ENCODE assay signal across 17 cellular contexts in genomic region chr3:52743152-52743551, GRCh38. TPM values are rescaled to one million over a fixed set of nuclear protein-coding genes. Genes with fewer than 3 reads are reported as not detected.
"Had no signal": no experiment of that assay in that cellular context is flagged by ENCODE, and none has a peak within 500 bp of the region (broad histone marks: within the 10 kb centered on the region; RNA-seq: fewer than 3 reads in every experiment).

No MANE protein-coding gene starts in this region.

- H3K4me3 ChIP-seq: SJSA1, SK-N-MC had no signal

- H3K27me3 ChIP-seq: SJSA1 had no signal

- H3K4me1 ChIP-seq: SJSA1 had no signal

- DNase-seq: NCI-H1048, NCI-H1436, NCI-H187, NCI-H2029, NCI-H2081 treated with DMSO at 0.1 percent for 48 hours, NCI-H2171, NCI-H226, NCI-H510A, NCI-H524 treated with DMSO at 0.1 percent for 48 hours, NCI-H774, Right ventricle myocardium superior, SIG-M5 had no signal

- H3K27ac ChIP-seq: HL-60, SJSA1, SK-N-MC had no signal

- H3K9me3 ChIP-seq: SJSA1 had no signal

RNA-seq across cellular contexts. Expression of gene ITIH1, which starts 34.2 kb away (rescaled TPM):
- total RNA-seq: LHCN-M2, MCF 10A, Right ventricle myocardium superior, SJSA1 had no signal

RNA-seq across cellular contexts. Expression of gene ITIH3, which starts 51.4 kb away (rescaled TPM):
- total RNA-seq: LHCN-M2, MCF 10A had no signal
